Comparison of ENCODE assay signal across 8 cellular contexts in genomic region chr13:50185769-50186763, GRCh38.
DNase-seq lines count a peak whose midpoint lies in the region; ATAC-seq and TF ChIP-seq lines count a peak whose summit lies in the region.
"Not testable (repeated sequence)": the region's sequence is repeated elsewhere in the genome, so short reads cannot be mapped to it uniquely, and the experiment has no call there.

No MANE protein-coding gene starts in this region.

- peak overlapping the region; percentile 69 to 86 (median 75) for H3K4me3 Mint-ChIP-seq in CD4-positive, CD25-positive, alpha-beta regulatory T cell
- H3K4me3 Mint-ChIP-seq in activated T-cell treated with anti-CD3 and anti-CD28 coated beads, Interleukin-2, amount 50 U/mL, for 4 hours: peak overlapping the region; percentile 67
- H3K4me3 Mint-ChIP-seq in effector memory CD8-positive, alpha-beta T cell: peak overlapping the region; percentile 65 to 84
- H3K4me3 Mint-ChIP-seq in neural progenitor cell: peak overlapping the region; percentile 67

- H3K36me3 ChIP-seq in CD4-positive, CD25-positive, alpha-beta regulatory T cell (ENCODE audit: control insufficient read depth, insufficient read depth, low read length); ES-I3 (ENCODE audit: insufficient read depth, low read length); HUES6 (ENCODE audit: control insufficient read depth, insufficient read depth, low read length); OCI-LY3 (replicated peaks; ENCODE audit: low read depth, low read length); iPS-15b (ENCODE audit: control insufficient read depth, insufficient read depth, low read length); neural progenitor cell: not testable (repeated sequence)

- not testable (repeated sequence) for ATAC-seq in CD4-positive, CD25-positive, alpha-beta regulatory T cell (ENCODE audit: low read depth in 2 of 2); activated T-cell treated with anti-CD3 and anti-CD28 coated beads, Interleukin-2, amount 50 U/mL, for 4 hours
- peak; percentile 56 for ATAC-seq in effector memory CD8-positive, alpha-beta T cell (replicated peaks)

- H3K4me3 ChIP-seq in CD4-positive, CD25-positive, alpha-beta regulatory T cell (ENCODE audit: low read depth, low read length): peak overlapping the region; percentile 63
- H3K4me3 ChIP-seq in HUES6 (ENCODE audit: low read depth, low read length) (peak overlapping the region; percentile 64), OCI-LY3 (ENCODE audit: low read length) (peak overlapping the region; percentile 72), iPS-15b (ENCODE audit: low read depth, low read length) (peak overlapping the region; percentile 42), neural progenitor cell (peak overlapping the region; percentile 39)

- H3K4me1 Mint-ChIP-seq in CD4-positive, CD25-positive, alpha-beta regulatory T cell: peaks cover 5 to 49% (median 18%) of the 10 kb centered on the region in 4 donors
- peaks cover 12% of the 10 kb centered on the region for H3K4me1 Mint-ChIP-seq in activated T-cell treated with anti-CD3 and anti-CD28 coated beads, Interleukin-2, amount 50 U/mL, for 4 hours (ENCODE audit: low read depth)
- H3K4me1 Mint-ChIP-seq in effector memory CD8-positive, alpha-beta T cell (ENCODE audit: low read depth in 2 of 2): peaks cover 0 to 12% of the 10 kb centered on the region in 2 donors
- not testable (repeated sequence) for H3K4me1 Mint-ChIP-seq in neural progenitor cell

- H3K27ac ChIP-seq in CD4-positive, CD25-positive, alpha-beta regulatory T cell (ENCODE audit: insufficient read depth, low read length, poor library complexity, severe bottlenecking); HUES6 (ENCODE audit: low read depth, low read length); OCI-LY3 (ENCODE audit: low read length); neural progenitor cell: not testable (repeated sequence)

- not testable (repeated sequence) for H3F3A ChIP-seq in neural progenitor cell (ENCODE audit: low read depth)

- not testable (repeated sequence) for H3K27me3 ChIP-seq in CD4-positive, CD25-positive, alpha-beta regulatory T cell (ENCODE audit: control insufficient read depth, insufficient read depth, low read length); HUES6 (ENCODE audit: control insufficient read depth, insufficient read depth, low read length); OCI-LY3 (ENCODE audit: low read depth, low read length); iPS-15b (ENCODE audit: control insufficient read depth, insufficient read depth, low read length); neural progenitor cell

- H3K4me1 ChIP-seq in CD4-positive, CD25-positive, alpha-beta regulatory T cell (ENCODE audit: control insufficient read depth, insufficient read depth, low read length, poor library complexity, severe bottlenecking); OCI-LY3 (ENCODE audit: low read length); iPS-15b (ENCODE audit: control insufficient read depth, insufficient read depth, low read length): not testable (repeated sequence)
- peaks cover 12% of the 10 kb centered on the region; the same call in 1 of the 2 replicates for H3K4me1 ChIP-seq in ES-I3 (ENCODE audit: insufficient read depth, low read length)
- H3K4me1 ChIP-seq in HUES6 (ENCODE audit: control insufficient read depth, insufficient read depth, low read length): peaks cover 10% of the 10 kb centered on the region; the same call in 1 of the 2 replicates
- H3K4me1 ChIP-seq in neural progenitor cell: peaks cover 15% of the 10 kb centered on the region

- H3K4me2 ChIP-seq in OCI-LY3 (ENCODE audit: low read length) (peak overlapping the region; percentile 62), neural progenitor cell (peak overlapping the region; percentile 71)

- H3K9ac ChIP-seq in ES-I3 (ENCODE audit: low read depth, low read length): peak overlapping the region; percentile 70
- peak overlapping the region; percentile 85 for H3K9ac ChIP-seq in HUES6 (ENCODE audit: low read length)
- peak overlapping the region; percentile 48; the same call in 1 of the 2 replicates for H3K9ac ChIP-seq in OCI-LY3 (ENCODE audit: low read length)
- H3K9ac ChIP-seq in iPS-15b (ENCODE audit: low read depth, low read length): peak overlapping the region; percentile 1
- H3K9ac ChIP-seq in neural progenitor cell: not testable (repeated sequence)

- not testable (repeated sequence) for H3K9me3 Mint-ChIP-seq in CD4-positive, CD25-positive, alpha-beta regulatory T cell; activated T-cell treated with anti-CD3 and anti-CD28 coated beads, Interleukin-2, amount 50 U/mL, for 4 hours; effector memory CD8-positive, alpha-beta T cell; neural progenitor cell

- not testable (repeated sequence) for H3K79me2 ChIP-seq in OCI-LY3 (ENCODE audit: low read length)
- H3K79me2 ChIP-seq in neural progenitor cell (ENCODE audit: low read depth): peaks cover 17% of the 10 kb centered on the region

- not testable (repeated sequence) for TF ChIP-seq CTCF in OCI-LY3 (IDR thresholded peaks at IDR 0.05; ENCODE audit: low read depth, low read length); neural progenitor cell (IDR thresholded peaks at IDR 0.05)

- H4K20me1 ChIP-seq in OCI-LY3 (ENCODE audit: insufficient read depth, low read length); neural progenitor cell (ENCODE audit: low read depth): not testable (repeated sequence)

- not testable (repeated sequence) for H3K9me3 ChIP-seq in CD4-positive, CD25-positive, alpha-beta regulatory T cell (ENCODE audit: control insufficient read depth in 2 of 2, low read length in 2 of 2); ES-I3 (ENCODE audit: control insufficient read depth, insufficient read depth, low read length); HUES6 (ENCODE audit: control insufficient read depth, insufficient read depth, low read depth, low read length); OCI-LY3 (ENCODE audit: insufficient read depth, low read length); iPS-15b (ENCODE audit: control insufficient read depth, insufficient read depth, low read length); neural progenitor cell (ENCODE audit: low read depth)

- peak overlapping the region; percentile 55 for H2AFZ ChIP-seq in OCI-LY3 (ENCODE audit: low read depth, low read length)
- H2AFZ ChIP-seq in neural progenitor cell (replicated peaks): peak overlapping the region; percentile 76

- not testable (repeated sequence) for DNase-seq in CD4-positive, CD25-positive, alpha-beta regulatory T cell; activated T-cell treated with anti-CD3 and anti-CD28 coated beads, Interleukin-2, amount 50 U/mL, for 4 hours; effector memory CD8-positive, alpha-beta T cell; neural progenitor cell (ENCODE audit: low spot score)

- not testable (repeated sequence) for H3K36me3 Mint-ChIP-seq in CD4-positive, CD25-positive, alpha-beta regulatory T cell; activated T-cell treated with anti-CD3 and anti-CD28 coated beads, Interleukin-2, amount 50 U/mL, for 4 hours (ENCODE audit: insufficient read depth); effector memory CD8-positive, alpha-beta T cell (ENCODE audit: insufficient read depth); neural progenitor cell

- peak overlapping the region in 2 of 3 donors; percentile 7 to 73 for H3K27ac Mint-ChIP-seq in CD4-positive, CD25-positive, alpha-beta regulatory T cell
- peak overlapping the region; percentile 65 to 82 for H3K27ac Mint-ChIP-seq in effector memory CD8-positive, alpha-beta T cell
- not testable (repeated sequence) for H3K27ac Mint-ChIP-seq in neural progenitor cell

- H3K27me3 Mint-ChIP-seq in CD4-positive, CD25-positive, alpha-beta regulatory T cell; activated T-cell treated with anti-CD3 and anti-CD28 coated beads, Interleukin-2, amount 50 U/mL, for 4 hours (ENCODE audit: low read depth); effector memory CD8-positive, alpha-beta T cell; neural progenitor cell (ENCODE audit: insufficient read depth, low read depth): not testable (repeated sequence)
